1 cellular context compared by ENCODE assay signal in genomic region chr3:48770187-48770502, GRCh38.
TF ChIP-seq lines count a peak whose summit lies in the region.

No MANE protein-coding gene starts in this region.

TF ChIP-seq in GM23338, 12 proteins besides CTCF, POLR2A, EP300 and RAD21 (continued from another document):
- TF ChIP-seq REST (IDR thresholded peaks at IDR 0.05; ENCODE audit: unreplicated experiment) (no peak), POLR2AphosphoS5 (IDR thresholded peaks at IDR 0.05; ENCODE audit: low read depth) (no peak), CREB1 (CRISPR knock-in tag; IDR thresholded peaks at IDR 0.05; ENCODE audit: low read depth) (no peak), ZNF114 (CRISPR knock-in tag; IDR thresholded peaks at IDR 0.05) (no peak), STAT1 (IDR thresholded peaks at IDR 0.05; ENCODE audit: unreplicated experiment) (no peak), NANOG (IDR thresholded peaks at IDR 0.05; ENCODE audit: borderline replicate concordance) (no peak), EZH2 (IDR thresholded peaks at IDR 0.05; ENCODE audit: low read depth, unreplicated experiment) (no peak)
